Comparison of ENCODE assay signal across 25 cellular contexts in the genomic region with DNA sequence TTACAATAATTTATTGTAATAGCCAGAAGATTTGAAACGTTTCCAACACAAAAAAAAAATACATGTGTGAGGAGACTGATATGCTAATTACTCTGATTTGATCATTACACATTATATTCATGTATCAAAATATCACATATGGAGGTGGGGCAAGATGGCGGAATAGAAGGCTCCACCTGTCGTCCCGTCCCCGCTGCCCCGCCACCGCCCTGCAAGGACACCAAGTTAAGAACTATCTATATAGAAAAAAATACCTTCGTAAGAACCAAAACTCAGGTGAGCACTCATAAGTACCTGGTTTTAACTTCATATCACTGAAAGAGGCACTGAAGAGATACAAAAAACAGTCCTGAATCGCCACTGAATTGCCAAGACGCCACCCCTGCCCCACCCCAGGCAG.
"Had no signal": no experiment of that assay in that cellular context is flagged by ENCODE, and none has a peak within 500 bp of the region (broad histone marks: within the 10 kb centered on the region; RNA-seq: fewer than 3 reads in every experiment).

No MANE protein-coding gene starts in this region.

- H3K4me3 ChIP-seq: colonic mucosa, coronary artery, dorsolateral prefrontal cortex, esophagus muscularis mucosa, esophagus squamous epithelium, gastrocnemius medialis, gastroesophageal sphincter, heart left ventricle, heart right ventricle had no signal

- H3K9me3 ChIP-seq: colonic mucosa, esophagus muscularis mucosa, esophagus squamous epithelium, gastrocnemius medialis, gastroesophageal sphincter, heart left ventricle, heart right ventricle had no signal

- ATAC-seq: effector memory CD8-positive, alpha-beta T cell; esophagus mucosa; gastrocnemius medialis; gastroesophageal sphincter; heart right ventricle had no signal

- H3K36me3 ChIP-seq: colonic mucosa, esophagus squamous epithelium, gastrocnemius medialis, heart right ventricle had no signal

- H3K27ac ChIP-seq: colonic mucosa, coronary artery, dorsolateral prefrontal cortex, epithelial cell of prostate, esophagus muscularis mucosa, esophagus squamous epithelium, foreskin keratinocyte, gastrocnemius medialis, gastroesophageal sphincter, heart left ventricle, heart right ventricle had no signal

- H3K27me3 Mint-ChIP-seq: dendritic cell treated with granulocyte-macrophage colony-stimulating factor and Interleukin-4, amounts not matched to agents 40 ng/mL and 50 ng/mL, for 4 days; effector memory CD8-positive, alpha-beta T cell had no signal

- H3K9me3 Mint-ChIP-seq: dendritic cell treated with granulocyte-macrophage colony-stimulating factor and Interleukin-4, amounts not matched to agents 40 ng/mL and 50 ng/mL, for 4 days; effector memory CD8-positive, alpha-beta T cell; endodermal cell had no signal

- H3K4me1 Mint-ChIP-seq: endodermal cell had no signal

- H3K4me1 ChIP-seq: colonic mucosa, esophagus muscularis mucosa, esophagus squamous epithelium, foreskin keratinocyte, gastroesophageal sphincter had no signal

- H3K27me3 ChIP-seq: colonic mucosa, dorsolateral prefrontal cortex, esophagus muscularis mucosa, esophagus squamous epithelium, foreskin keratinocyte, gastrocnemius medialis, gastroesophageal sphincter, heart left ventricle, heart right ventricle had no signal

- DNase-seq: colonic mucosa; cortex of kidney; dermis blood vessel endothelial cell; dorsolateral prefrontal cortex; effector CD4-positive, alpha-beta T cell; effector CD8-positive, alpha-beta T cell; effector memory CD4-positive, alpha-beta T cell; effector memory CD8-positive, alpha-beta T cell; endodermal cell; erythroblast; esophagus squamous epithelium; foreskin fibroblast; foreskin keratinocyte; foreskin melanocyte; gastrocnemius medialis; glutamatergic neuron; head of caudate nucleus; heart left ventricle; heart right ventricle had no signal

- H3K4me3 Mint-ChIP-seq: dendritic cell treated with granulocyte-macrophage colony-stimulating factor and Interleukin-4, amounts not matched to agents 40 ng/mL and 50 ng/mL, for 4 days; effector memory CD8-positive, alpha-beta T cell; endodermal cell had no signal

- H3K27ac Mint-ChIP-seq: dendritic cell treated with granulocyte-macrophage colony-stimulating factor and Interleukin-4, amounts not matched to agents 40 ng/mL and 50 ng/mL, for 4 days; effector memory CD8-positive, alpha-beta T cell; endodermal cell had no signal
